ENCODE assay signal across 2 cellular contexts in genomic region chr20:35409542-35409941, GRCh38.
TF ChIP-seq lines count a peak whose summit lies in the region.

No MANE protein-coding gene starts in this region.

TF ChIP-seq in HepG2, 621 proteins besides CTCF, POLR2A, EP300 and RAD21 (continues in another document):
- no peak for TF ChIP-seq NR0B2 (CRISPR knock-in tag; IDR thresholded peaks at IDR 0.05)
- peak; percentile 75 to 80 for TF ChIP-seq MAFK (conservative IDR thresholded peaks at IDR 0.05 in 1 of 2, IDR thresholded peaks at IDR 0.05 in 1 of 2; ENCODE audit: low read length in 2 of 2)
- no peak for TF ChIP-seq ZNF607 (CRISPR knock-in tag; IDR thresholded peaks at IDR 0.05; ENCODE audit: borderline replicate concordance)
- TF ChIP-seq ZFP91 (CRISPR knock-in tag; IDR thresholded peaks at IDR 0.05; ENCODE audit: borderline replicate concordance): no peak
- no peak for TF ChIP-seq ARNT2 (CRISPR knock-in tag; IDR thresholded peaks at IDR 0.05; ENCODE audit: low read depth)
- no peak for TF ChIP-seq ZNF644 (CRISPR knock-in tag; IDR thresholded peaks at IDR 0.05; ENCODE audit: low read depth)
- TF ChIP-seq ATF4 (CRISPR knock-in tag; IDR thresholded peaks at IDR 0.05): no peak
- no peak for TF ChIP-seq ZNF180 (CRISPR knock-in tag; IDR thresholded peaks at IDR 0.05; ENCODE audit: borderline replicate concordance, low read depth)
- no peak for TF ChIP-seq KIAA2018 (CRISPR knock-in tag; IDR thresholded peaks at IDR 0.05; ENCODE audit: borderline replicate concordance)
- no peak for TF ChIP-seq TBL1XR1 (IDR thresholded peaks at IDR 0.05; ENCODE audit: borderline replicate concordance, low read length, partially characterized antibody)
- TF ChIP-seq ATF3 (CRISPR knock-in tag; IDR thresholded peaks at IDR 0.05): no peak

TF ChIP-seq in IMR-90, 13 proteins besides CTCF, POLR2A, EP300 and RAD21:
- 0 out of 2 replicates have a peak, but pooled peaks have one; percentile 39 for TF ChIP-seq MAFK (IDR thresholded peaks at IDR 0.05; ENCODE audit: low read depth, low read length)
- TF ChIP-seq FOS (IDR thresholded peaks at IDR 0.05; ENCODE audit: low read depth, low read length): no peak
TF ChIP-seq in IMR-90: peak in this region for 1.
